ENCODE assay signal across 27 cellular contexts in genomic region chr2:82823892-82824291, GRCh38.
"Had no signal": no experiment of that assay in that cellular context is flagged by ENCODE, and none has a peak within 500 bp of the region (broad histone marks: within the 10 kb centered on the region; RNA-seq: fewer than 3 reads in every experiment).

No MANE protein-coding gene starts in this region.

- DNase-seq: dermis blood vessel endothelial cell; effector CD8-positive, alpha-beta T cell; effector memory CD8-positive, alpha-beta T cell; endodermal cell; erythroblast; esophagus squamous epithelium; foreskin fibroblast; foreskin melanocyte; gastrocnemius medialis; glutamatergic neuron; head of caudate nucleus; heart right ventricle; hippocampal formation; left cardiac atrium; left lung; left ventricle myocardium superior; lower lobe of right lung; mesenchymal stem cell; mucosa of descending colon; naive B cell had no signal

- H3K36me3 ChIP-seq: esophagus squamous epithelium, gastrocnemius medialis, heart right ventricle, left lung, lower lobe of right lung had no signal

- ATAC-seq: effector memory CD8-positive, alpha-beta T cell; esophagus mucosa; gastrocnemius medialis; heart right ventricle; left cardiac atrium; left lung; left ventricle myocardium superior; lower lobe of right lung; mucosa of descending colon had no signal

- H3K27ac ChIP-seq: coronary artery, epithelial cell of prostate, esophagus squamous epithelium, gastrocnemius medialis, heart right ventricle, left lung, lower lobe of right lung had no signal

- FAIRE-seq: colon, endometrium, islet of Langerhans, keratinocyte had no signal

- H3K27me3 ChIP-seq: esophagus squamous epithelium, gastrocnemius medialis, heart right ventricle, left lung had no signal

- H3K9me3 ChIP-seq: esophagus squamous epithelium, gastrocnemius medialis, heart right ventricle, left lung, lower lobe of right lung, mucosa of descending colon had no signal

- H3K4me1 ChIP-seq: esophagus squamous epithelium, gastrocnemius medialis, heart right ventricle, left lung, lower lobe of right lung had no signal

- H3K4me3 ChIP-seq: coronary artery, esophagus squamous epithelium, gastrocnemius medialis, heart right ventricle, left lung, lower lobe of right lung, mucosa of descending colon had no signal
